ENCODE assay signal across 8 cellular contexts in the genomic region with DNA sequence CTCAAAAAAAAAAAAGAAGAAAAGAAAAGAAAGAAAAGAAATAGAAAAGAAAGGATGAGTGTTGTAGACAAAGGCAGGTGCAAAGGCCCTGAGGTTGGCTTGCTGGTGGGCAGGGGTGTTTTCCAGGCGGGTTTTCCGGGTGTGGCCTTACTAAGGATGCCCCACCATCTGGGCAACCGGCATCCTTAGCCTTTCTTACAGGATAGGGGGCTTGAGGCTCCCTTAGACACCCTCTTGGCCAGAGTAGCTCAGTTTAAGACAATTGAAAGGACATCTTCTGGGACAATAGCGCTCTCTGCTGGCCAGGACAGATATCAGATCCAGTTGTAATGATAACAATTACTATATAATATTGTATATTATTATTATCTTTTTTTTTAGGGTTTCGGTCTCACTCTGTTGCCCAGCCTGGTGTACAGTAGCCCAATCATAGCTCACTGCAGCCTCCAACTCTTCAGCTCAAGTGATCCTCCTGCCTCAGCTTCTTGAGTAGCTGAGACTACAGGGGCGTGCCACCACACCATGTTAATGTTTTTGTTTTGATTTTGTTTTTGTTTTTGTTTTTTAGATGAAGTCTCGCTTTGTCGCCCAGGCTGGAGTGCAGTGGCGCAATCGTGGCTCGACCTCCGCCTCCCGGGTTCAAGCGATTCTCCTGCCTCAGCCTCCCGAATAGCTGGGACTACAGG. TPM values are rescaled to one million over a fixed set of nuclear protein-coding genes. Genes with fewer than 3 reads are reported as not detected.
DNase-seq lines count a peak whose midpoint lies in the region; ATAC-seq, FAIRE-seq and TF ChIP-seq lines count a peak whose summit lies in the region.

No MANE protein-coding gene starts in this region.

- peaks cover 9% of the 10 kb centered on the region; the same call in 1 of the 3 replicates for H3K4me1 ChIP-seq in A549

- DNase-seq in A549 (ENCODE audit: low read depth in 1 of 2, low spot score in 1 of 2), result peak; percentile 40 to 63
- DNase-seq in GM12892 (ENCODE audit: insufficient read length), result no peak
- DNase-seq in NCI-H524 treated with DMSO at 0.1 percent for 48 hours (lab: John Stamatoyannopoulos, UW), result peak; percentile 44
- DNase-seq in activated CD4-positive, alpha-beta T cell treated with anti-CD3 and anti-CD28 coated beads, Interleukin-2, amount 50 U/mL, for 1 hour, result peak; percentile 72
- DNase-seq in dorsolateral prefrontal cortex, result peak in 4 of 10 donors; percentile 31 to 68 (median 57)
- no peak for DNase-seq in ecto neural progenitor cell (ENCODE audit: low spot score)
- DNase-seq in frontal cortex (ENCODE audit: low spot score in 2 of 2), result no peak

- 2% methylated on average over 15 of the region's 15 CpGs for WGBS in A549 (ENCODE audit: missing lambda C conversion rate)

- intact Hi-C loops in dorsolateral prefrontal cortex (cut with DNase I), result loop anchor here (2.0 kb wide), 2 partner anchors 45 to 119 kb away; partner anchors contain the start of gene ILF3 (in 1 of the 2)

- TF ChIP-seq POLR2A in A549 (IDR thresholded peaks at IDR 0.05; ENCODE audit: low read length) (no peak), GM12892 (IDR thresholded peaks at IDR 0.05; ENCODE audit: low read depth, low read length) (no peak)

- H3F3A ChIP-seq in neural cell (ENCODE audit: insufficient read depth, low read length, poor library complexity, severe bottlenecking), result no peaks in the 10 kb centered on the region

- TF ChIP-seq EP300 in A549 (IDR thresholded peaks at IDR 0.05) (no peak), neural cell (conservative IDR thresholded peaks at IDR 0.05; ENCODE audit: poor library complexity, severe bottlenecking) (no peak)

- H2AFZ ChIP-seq in neural cell (ENCODE audit: low read depth, low read length), result no peak overlapping the region

- H3K27me3 ChIP-seq in dorsolateral prefrontal cortex, result no peaks in the 10 kb centered on the region
- no peaks in the 10 kb centered on the region for H3K27me3 ChIP-seq in neural cell (ENCODE audit: insufficient read depth, low read depth, low read length)

- peak overlapping the region; percentile 94 for H3K4me2 ChIP-seq in A549
- H3K4me2 ChIP-seq in neural cell (ENCODE audit: low read length), result no peak overlapping the region

- CTCF ChIA-PET in A549 (lab: Yijun Ruan, JAX), result interaction anchor here (0.6 to 9.8 kb wide), 35 partner anchors 9 to 296 kb away, joined by 3 to 90 read pairs (median 4); partner anchors contain the start of genes CDC37, CDKN2D, DNM2 and PDE4A

- no peak overlapping the region for H3K27ac ChIP-seq in A549
- H3K27ac ChIP-seq in dorsolateral prefrontal cortex, result no peak overlapping the region
- H3K27ac ChIP-seq in neural cell (ENCODE audit: low read length), result no peak overlapping the region

- H3K9ac ChIP-seq in neural cell (ENCODE audit: low read length), result no peak overlapping the region

- H3K79me2 ChIP-seq in neural cell (replicated peaks; ENCODE audit: insufficient read depth, low read length), result no peaks in the 10 kb centered on the region

- H3K9me3 ChIP-seq in A549, result no peaks in the 10 kb centered on the region
- no peaks in the 10 kb centered on the region for H3K9me3 ChIP-seq in neural cell (ENCODE audit: low read length)

- POLR2A ChIA-PET in A549 (lab: Yijun Ruan, JAX), result no interaction called here

- FAIRE-seq in A549 (lab: Jason Lieb, UNC) (no peak), GM12892 (lab: Jason Lieb, UNC) (peak; percentile 72), frontal cortex (lab: Jason Lieb, UNC) (no peak)

- no peak for ATAC-seq in A549

- TF ChIP-seq RAD21 in A549 (conservative IDR thresholded peaks at IDR 0.05 in 1 of 2, IDR thresholded peaks at IDR 0.05 in 1 of 2), result peak; percentile 59 to 72
- TF ChIP-seq RAD21 in neural cell (conservative IDR thresholded peaks at IDR 0.05), result peak; percentile 19

- no peaks in the 10 kb centered on the region for H4K20me1 ChIP-seq in neural cell (ENCODE audit: insufficient read depth)

- H3K4me3 ChIP-seq in A549 (no peak overlapping the region), dorsolateral prefrontal cortex (no peak overlapping the region), neural cell (ENCODE audit: low read length) (no peak overlapping the region)

- no peaks in the 10 kb centered on the region for H3K36me3 ChIP-seq in neural cell (ENCODE audit: insufficient read depth, low read length)

- TF ChIP-seq CTCF in A549 (IDR thresholded peaks at IDR 0.05) (peak; percentile 65), dorsolateral prefrontal cortex (IDR thresholded peaks at IDR 0.05 in 54 of 56, conservative IDR thresholded peaks at IDR 0.05 in 2 of 56; ENCODE audit: low read depth in 1 of 56, partially characterized antibody in 56 of 56) (peak; percentile 34 to 74 (median 62)), neural cell (IDR thresholded peaks at IDR 0.05; ENCODE audit: poor library complexity, severe bottlenecking) (peak; percentile 32)

- H3K9me2 ChIP-seq in neural cell (ENCODE audit: insufficient read depth, low read length), result no peaks in the 10 kb centered on the region

TF ChIP-seq in A549, 52 proteins besides CTCF, POLR2A, EP300 and RAD21:
- TF ChIP-seq TP53 (CRISPR knock-in tag; IDR thresholded peaks at IDR 0.05) (no peak), SMC3 (IDR thresholded peaks at IDR 0.05) (peak; percentile 37)

TF ChIP-seq in neural cell, 6 proteins besides CTCF, POLR2A, EP300 and RAD21:
- no peak for TF ChIP-seq POLR2AphosphoS5 (IDR thresholded peaks at IDR 0.05)
- TF ChIP-seq EZH2 (IDR thresholded peaks at IDR 0.05; ENCODE audit: borderline replicate concordance, insufficient read depth, low read length, poor library complexity, severe bottlenecking), result no peak
- TF ChIP-seq, protein P1, sequence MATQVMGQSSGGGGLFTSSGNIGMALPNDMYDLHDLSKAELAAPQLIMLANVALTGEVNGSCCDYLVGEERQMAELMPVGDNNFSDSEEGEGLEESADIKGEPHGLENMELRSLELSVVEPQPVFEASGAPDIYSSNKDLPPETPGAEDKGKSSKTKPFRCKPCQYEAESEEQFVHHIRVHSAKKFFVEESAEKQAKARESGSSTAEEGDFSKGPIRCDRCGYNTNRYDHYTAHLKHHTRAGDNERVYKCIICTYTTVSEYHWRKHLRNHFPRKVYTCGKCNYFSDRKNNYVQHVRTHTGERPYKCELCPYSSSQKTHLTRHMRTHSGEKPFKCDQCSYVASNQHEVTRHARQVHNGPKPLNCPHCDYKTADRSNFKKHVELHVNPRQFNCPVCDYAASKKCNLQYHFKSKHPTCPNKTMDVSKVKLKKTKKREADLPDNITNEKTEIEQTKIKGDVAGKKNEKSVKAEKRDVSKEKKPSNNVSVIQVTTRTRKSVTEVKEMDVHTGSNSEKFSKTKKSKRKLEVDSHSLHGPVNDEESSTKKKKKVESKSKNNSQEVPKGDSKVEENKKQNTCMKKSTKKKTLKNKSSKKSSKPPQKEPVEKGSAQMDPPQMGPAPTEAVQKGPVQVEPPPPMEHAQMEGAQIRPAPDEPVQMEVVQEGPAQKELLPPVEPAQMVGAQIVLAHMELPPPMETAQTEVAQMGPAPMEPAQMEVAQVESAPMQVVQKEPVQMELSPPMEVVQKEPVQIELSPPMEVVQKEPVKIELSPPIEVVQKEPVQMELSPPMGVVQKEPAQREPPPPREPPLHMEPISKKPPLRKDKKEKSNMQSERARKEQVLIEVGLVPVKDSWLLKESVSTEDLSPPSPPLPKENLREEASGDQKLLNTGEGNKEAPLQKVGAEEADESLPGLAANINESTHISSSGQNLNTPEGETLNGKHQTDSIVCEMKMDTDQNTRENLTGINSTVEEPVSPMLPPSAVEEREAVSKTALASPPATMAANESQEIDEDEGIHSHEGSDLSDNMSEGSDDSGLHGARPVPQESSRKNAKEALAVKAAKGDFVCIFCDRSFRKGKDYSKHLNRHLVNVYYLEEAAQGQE (IDR thresholded peaks at IDR 0.05; ENCODE audit: borderline replicate concordance), result no peak
- TF ChIP-seq SMC3 (conservative IDR thresholded peaks at IDR 0.05; ENCODE audit: poor library complexity), result no peak
- no peak for TF ChIP-seq MXI1 (conservative IDR thresholded peaks at IDR 0.05; ENCODE audit: poor library complexity, severe bottlenecking)
- TF ChIP-seq TAF1 (IDR thresholded peaks at IDR 0.05; ENCODE audit: low read depth), result no peak

RNA-seq across cellular contexts. Expression of gene QTRT1, which starts 1.4 kb away (rescaled TPM):
- polyA plus RNA-seq in A549 (2011; rRNA removed) (23.6 and 24.3 TPM in 2 replicates), A549 (2017; fragmentation: RNase III; extraction: RNeasy Plus Mini Kit Qiagen cat#74134 plus additional on column Dnase treatment) (42.2 to 47.6 TPM (median 42.5 TPM) in 3 replicates), neural cell (208 and 249 TPM in 2 replicates)
- 77.6 and 81.1 TPM in 2 replicates for polyA plus RNA-seq in A549 (2012; cell fraction: cytosol; rRNA removed)
- 264 and 338 TPM in 2 replicates for polyA plus RNA-seq in A549 (2012; cell fraction: nucleus; rRNA removed)
- polyA minus RNA-seq in A549 (2011; rRNA and poly(A)+ RNA removed), result 7.8 and 16.5 TPM in 2 replicates
- 33.5 TPM for polyA plus RNA-seq in GM12892 (2012; ENCODE audit: missing spikeins)
- total RNA-seq in dorsolateral prefrontal cortex (100 to 1,000 TPM in 5 of 120 experiments, 10 to 100 TPM in 115; 51.0 to 106 (median 74.7) TPM), frontal cortex (31.8 TPM)
- polyA minus RNA-seq in neural cell, result 28.0 and 28.5 TPM in 2 replicates

RNA-seq across cellular contexts. Expression of gene DNM2, which starts 18.1 kb away (rescaled TPM):
- polyA plus RNA-seq in A549 (2011; rRNA removed) (32.9 and 52.4 TPM in 2 replicates), A549 (2017; fragmentation: RNase III; extraction: RNeasy Plus Mini Kit Qiagen cat#74134 plus additional on column Dnase treatment) (55.8 to 58.5 TPM (median 57.3 TPM) in 3 replicates), neural cell (31.4 and 34.8 TPM in 2 replicates)
- 32.5 and 44.3 TPM in 2 replicates for polyA plus RNA-seq in A549 (2012; cell fraction: cytosol; rRNA removed)
- 83.5 and 91.5 TPM in 2 replicates for polyA plus RNA-seq in A549 (2012; cell fraction: nucleus; rRNA removed)
- 128 and 145 TPM in 2 replicates for polyA minus RNA-seq in A549 (2011; rRNA and poly(A)+ RNA removed)
- polyA plus RNA-seq in GM12892 (2012; ENCODE audit: missing spikeins), result 67.1 TPM
- total RNA-seq in dorsolateral prefrontal cortex (100 to 1,000 TPM in 115 of 120 experiments, 10 to 100 TPM in 5; 88.3 to 281 (median 146) TPM), frontal cortex (38.3 TPM)
- 71.5 and 91.1 TPM in 2 replicates for polyA minus RNA-seq in neural cell

RNA-seq across cellular contexts. Expression of gene ILF3, which starts 45.6 kb away (rescaled TPM):
- 174 and 197 TPM in 2 replicates for polyA plus RNA-seq in A549 (2011; rRNA removed)
- 165 and 179 TPM in 2 replicates for polyA plus RNA-seq in A549 (2012; cell fraction: cytosol; rRNA removed)
- polyA plus RNA-seq in A549 (2012; cell fraction: nucleus; rRNA removed), result 409 and 482 TPM in 2 replicates
- 137 to 151 TPM (median 142 TPM) in 3 replicates for polyA plus RNA-seq in A549 (2017; fragmentation: RNase III; extraction: RNeasy Plus Mini Kit Qiagen cat#74134 plus additional on column Dnase treatment)
- 111 and 131 TPM in 2 replicates for polyA minus RNA-seq in A549 (2011; rRNA and poly(A)+ RNA removed)
- 171 TPM for polyA plus RNA-seq in GM12892 (2012; ENCODE audit: missing spikeins)
- 100 to 1,000 TPM; 131 to 221 (median 179) TPM for total RNA-seq in dorsolateral prefrontal cortex
- 464 and 522 TPM in 2 replicates for polyA plus RNA-seq in neural cell
- 314 and 333 TPM in 2 replicates for polyA minus RNA-seq in neural cell
- 132 TPM for total RNA-seq in frontal cortex

Comparison
In these comparisons a context has a peak if more than half of its experiments do, and no peak if none do; other contexts are left out.
1. DNase-seq: peak in A549 (2 of 2), NCI-H524 treated with DMSO at 0.1 percent for 48 hours (single experiment) and activated CD4-positive, alpha-beta T cell treated with anti-CD3 and anti-CD28 coated beads, Interleukin-2, amount 50 U/mL, for 1 hour (single experiment); none in GM12892 (single experiment), ecto neural progenitor cell (single experiment) and frontal cortex (0 of 2).
2. Peak in every context shown above with its lines, with median percentiles within 50 percentile points of each other: CTCF ChIP-seq.